ENCODE assay signal across 17 cellular contexts in genomic region chr14:71650187-71650586, GRCh38.
"Had no signal": no experiment of that assay in that cellular context is flagged by ENCODE, and none has a peak within 500 bp of the region (broad histone marks: within the 10 kb centered on the region; RNA-seq: fewer than 3 reads in every experiment).

No MANE protein-coding gene starts in this region.

- DNase-seq: activated CD4-positive, alpha-beta T cell treated with anti-CD3 and anti-CD28 coated beads for 1 hour; activated CD4-positive, alpha-beta T cell treated with anti-CD3 and anti-CD28 coated beads, Interleukin-2, amount 50 U/mL, for 4 hours; activated naive CD4-positive, alpha-beta T cell treated with anti-CD3 and anti-CD28 coated beads for 36 hours; left ventricle myocardium superior; natural killer cell; stimulated activated CD4-positive, alpha-beta T cell treated with anti-CD3 and anti-CD28 coated beads, Interleukin-4, amount 100 ng/mL, for 24 hours; stimulated activated naive CD4-positive, alpha-beta T cell treated with Interleukin-2 at 50 U/mL for 16 hours; substantia nigra; T-helper 1 cell; T1000 had no signal

- H3K4me3 Mint-ChIP-seq: activated naive CD4-positive, alpha-beta T cell treated with anti-CD3 and anti-CD28 coated beads for 36 hours; memory B cell; natural killer cell; type B pancreatic cell had no signal

- H3K27ac ChIP-seq: right atrium auricular region had no signal

- ATAC-seq: left ventricle myocardium superior, natural killer cell had no signal

- H3K4me1 Mint-ChIP-seq: memory B cell, natural killer cell had no signal

- H3K27me3 ChIP-seq: esophagus muscularis mucosa, right atrium auricular region had no signal

- FAIRE-seq: keratinocyte had no signal

- H3K4me3 ChIP-seq: esophagus muscularis mucosa, right atrium auricular region, skin epidermis had no signal

- H3K27ac Mint-ChIP-seq: activated naive CD4-positive, alpha-beta T cell treated with anti-CD3 and anti-CD28 coated beads for 36 hours; activated T-helper 2 cell treated with anti-CD3 and anti-CD28 coated beads, Interferon-gamma antibody, Interleukin-2, Interleukin-4, amounts not matched to agents 10 μg/mL and 5 μg/mL and 100 μg/mL, durations not matched to agents 14 hours and 24 hours and 36 hours; memory B cell; natural killer cell; type B pancreatic cell had no signal

- H3K36me3 ChIP-seq: right atrium auricular region had no signal

- H3K27me3 Mint-ChIP-seq: memory B cell, type B pancreatic cell had no signal
